Comparison of ENCODE assay signal across 8 cellular contexts in genomic region chr11:72040497-72041363, GRCh38. TPM values are rescaled to one million over a fixed set of nuclear protein-coding genes. Genes with fewer than 3 reads are reported as not detected.
DNase-seq lines count a peak whose midpoint lies in the region; ATAC-seq and TF ChIP-seq lines count a peak whose summit lies in the region.

No MANE protein-coding gene starts in this region.

- peak; percentile 77 for ATAC-seq in T-helper 17 cell
- ATAC-seq in left ventricle myocardium superior = peak; percentile 81
- no peak for ATAC-seq in GM18861 (IDR thresholded peaks at IDR 0.05; ENCODE audit: unreplicated experiment)

- H3K36me3 Mint-ChIP-seq in T-helper 17 cell (ENCODE audit: low read depth) (no peaks in the 10 kb centered on the region), type B pancreatic cell (peaks cover 4% of the 10 kb centered on the region)

- H3K27me3 Mint-ChIP-seq in T-helper 17 cell (no peaks in the 10 kb centered on the region), type B pancreatic cell (no peaks in the 10 kb centered on the region)

- no peaks in the 10 kb centered on the region for H3K9me3 Mint-ChIP-seq in type B pancreatic cell

- H3K9me3 ChIP-seq in T-helper 17 cell (ENCODE audit: control insufficient read depth, low read length, poor library complexity, severe bottlenecking) = no peaks in the 10 kb centered on the region

- no peak for TF ChIP-seq CTCF in type B pancreatic cell (conservative IDR thresholded peaks at IDR 0.05)

- intact Hi-C loops in left ventricle myocardium superior (cut with micrococcal nuclease) (loop anchor here (5.0 kb wide), 1 partner anchor 42 kb away; the partner anchor contains the start of genes LRRC51 and NUMA1), posterior vena cava (cut with DNase I) (no loop called here)

- H3K4me3 Mint-ChIP-seq in T-helper 17 cell (no peak overlapping the region), type B pancreatic cell (no peak overlapping the region)

- peaks cover 38% of the 10 kb centered on the region for H3K4me1 Mint-ChIP-seq in T-helper 17 cell
- peaks cover 28% of the 10 kb centered on the region for H3K4me1 Mint-ChIP-seq in type B pancreatic cell (ENCODE audit: unreplicated experiment)

- DNase-seq in GF-D8 (lab: John Stamatoyannopoulos, UW) = peak; percentile 45
- DNase-seq in NCI-H1048 (lab: John Stamatoyannopoulos, UW) = peak; percentile 76
- peak; percentile 57 to 68 (median 67) for DNase-seq in T-helper 17 cell
- peak; percentile 47 to 98 (median 92) for DNase-seq in anterior cingulate cortex (lab: John Stamatoyannopoulos, UW)
- DNase-seq in left ventricle myocardium superior = peak; percentile 98
- DNase-seq in posterior vena cava (ENCODE audit: low spot score) = peak; percentile 98
- peak; percentile 91 for DNase-seq in type B pancreatic cell (ENCODE audit: extremely low spot score, unreplicated experiment)

- H3K27ac Mint-ChIP-seq in T-helper 17 cell (no peak overlapping the region), type B pancreatic cell (no peak overlapping the region)

RNA-seq across cellular contexts. Expression of gene NUMA1, which starts 39.6 kb away (rescaled TPM):
- total RNA-seq in T-helper 17 cell (100 to 1,000 TPM; 207 to 208 TPM), left ventricle myocardium superior (85.7 TPM), posterior vena cava (100 to 1,000 TPM; 129 to 143 TPM), type B pancreatic cell (ENCODE audit: low replicate concordance) (183 and 225 TPM in 2 replicates)

RNA-seq across cellular contexts. Expression of gene LRRC51, which starts 39.9 kb away (rescaled TPM):
- total RNA-seq in T-helper 17 cell (1 to 10 TPM in 1 of 2 donors, under 1 TPM in 1; 0.75 to 4.5 TPM), left ventricle myocardium superior (5.4 TPM), posterior vena cava (1 to 10 TPM; 6.0 to 6.9 TPM), type B pancreatic cell (ENCODE audit: low replicate concordance) (7.9 and 14.7 TPM in 2 replicates)

RNA-seq across cellular contexts. Expression of gene IL18BP, which starts 42.0 kb away (rescaled TPM):
- total RNA-seq in T-helper 17 cell (10 to 100 TPM; 25.7 to 28.0 TPM), left ventricle myocardium superior (3.7 TPM), posterior vena cava (10 to 100 TPM; 11.3 to 13.0 TPM), type B pancreatic cell (ENCODE audit: low replicate concordance) (10.6 and 15.7 TPM in 2 replicates)

Comparison
In these comparisons a context has a peak if more than half of its experiments do, and no peak if none do; other contexts are left out.
1. DNase-seq: peak in every context shown above with its lines; median percentile 98 in left ventricle myocardium superior; 98 in posterior vena cava; 92 in anterior cingulate cortex; 91 in type B pancreatic cell; 76 in NCI-H1048; 67 in T-helper 17 cell; 45 in GF-D8.